15 cellular contexts compared by ENCODE assay signal in genomic region chr5:72154076-72154756, GRCh38. TPM values are rescaled to one million over a fixed set of nuclear protein-coding genes. Genes with fewer than 3 reads are reported as not detected.
A peak's percentile ranks its signal among the peaks of the same experiment; 100 is the strongest.
DNase-seq lines count a peak whose midpoint lies in the region; ATAC-seq and TF ChIP-seq lines count a peak whose summit lies in the region.
"Had no signal": no experiment of that assay in that cellular context is flagged by ENCODE, and none has a peak within 500 bp of the region (broad histone marks: within the 10 kb centered on the region; RNA-seq: fewer than 3 reads in every experiment).

No MANE protein-coding gene starts in this region.

- no peak overlapping the region for H3K27ac ChIP-seq in liver (ENCODE audit: low read depth in 1 of 2, low read length in 2 of 2)
- peak overlapping the region; percentile 82 to 87 for H3K27ac ChIP-seq in tibial artery

- H3K9me3 ChIP-seq in liver (ENCODE audit: control insufficient read depth in 4 of 4, low read length in 3 of 4), result no peaks in the 10 kb centered on the region
- no peaks in the 10 kb centered on the region for H3K9me3 ChIP-seq in tibial artery

- TF ChIP-seq RAD21 in liver (IDR thresholded peaks at IDR 0.05), result no peak

- TF ChIP-seq CTCF in chondrocyte (IDR thresholded peaks at IDR 0.05) (no peak), liver (IDR thresholded peaks at IDR 0.05; ENCODE audit: low read depth, low read length, missing input control) (no peak), tibial artery (IDR thresholded peaks at IDR 0.05) (no peak), CD14-positive monocyte (IDR thresholded peaks at IDR 0.05) (no peak)

- ATAC-seq in GM19467 (IDR thresholded peaks at IDR 0.05; ENCODE audit: unreplicated experiment), result no peak
- ATAC-seq: WTC11 had no signal

- 71% methylated on average over 5 of the region's 5 CpGs for WGBS in liver

- no peaks in the 10 kb centered on the region for H3K27me3 Mint-ChIP-seq in chondrocyte (ENCODE audit: low read depth)
- H3K27me3 Mint-ChIP-seq in CD14-positive monocyte (ENCODE audit: low read depth in 3 of 3), result peaks cover 2 to 12% (median 6%) of the 10 kb centered on the region in 3 donors

- H3K4me1 Mint-ChIP-seq in chondrocyte (ENCODE audit: low read depth) (peaks cover 89% of the 10 kb centered on the region), CD14-positive monocyte (no peaks in the 10 kb centered on the region)
- H3K4me1 Mint-ChIP-seq: activated naive CD4-positive, alpha-beta T cell treated with anti-CD3 and anti-CD28 coated beads, Interleukin-2, amount 10 ng/mL, durations not matched to agents 7 days and 5 days; CD4-positive, alpha-beta memory T cell had no signal

- H3K27ac Mint-ChIP-seq in chondrocyte (ENCODE audit: unreplicated experiment) (peak overlapping the region; percentile 82), CD14-positive monocyte (no peak overlapping the region)
- H3K27ac Mint-ChIP-seq: activated naive CD4-positive, alpha-beta T cell treated with anti-CD3 and anti-CD28 coated beads, Interleukin-2, amount 10 ng/mL, durations not matched to agents 7 days and 5 days had no signal

- H3K36me3 Mint-ChIP-seq in chondrocyte (ENCODE audit: low read depth), result peaks cover 37% of the 10 kb centered on the region
- no peaks in the 10 kb centered on the region for H3K36me3 Mint-ChIP-seq in CD14-positive monocyte
- H3K36me3 Mint-ChIP-seq: activated naive CD4-positive, alpha-beta T cell treated with anti-CD3 and anti-CD28 coated beads, Interleukin-2, amount 10 ng/mL, durations not matched to agents 7 days and 5 days; CD4-positive, alpha-beta memory T cell; WTC11 had no signal

- H3K4me3 Mint-ChIP-seq in chondrocyte (ENCODE audit: unreplicated experiment), result no peak overlapping the region
- no peak overlapping the region for H3K4me3 Mint-ChIP-seq in CD14-positive monocyte
- H3K4me3 Mint-ChIP-seq: activated naive CD4-positive, alpha-beta T cell treated with anti-CD3 and anti-CD28 coated beads, Interleukin-2, amount 10 ng/mL, durations not matched to agents 7 days and 5 days; CD4-positive, alpha-beta memory T cell; H9; WTC11 had no signal

- no peaks in the 10 kb centered on the region for H3K9me3 Mint-ChIP-seq in chondrocyte (ENCODE audit: low read depth)
- no peaks in the 10 kb centered on the region for H3K9me3 Mint-ChIP-seq in CD14-positive monocyte
- H3K9me3 Mint-ChIP-seq: activated naive CD4-positive, alpha-beta T cell treated with anti-CD3 and anti-CD28 coated beads, Interleukin-2, amount 10 ng/mL, durations not matched to agents 7 days and 5 days; CD4-positive, alpha-beta memory T cell; H9; WTC11 had no signal

- H3K27me3 ChIP-seq in liver (ENCODE audit: control insufficient read depth in 4 of 4, insufficient read depth in 4 of 4, low read length in 3 of 4) (no peaks in the 10 kb centered on the region), tibial artery (no peaks in the 10 kb centered on the region)

- no peak overlapping the region for H3K9ac ChIP-seq in liver (ENCODE audit: low read depth in 1 of 2, low read length in 2 of 2)

- peak; percentile 12 for DNase-seq in NCI-H1694 treated with DMSO at 0.1 percent for 48 hours (lab: John Stamatoyannopoulos, UW)
- no peak for DNase-seq in NCI-H1694 (lab: John Stamatoyannopoulos, UW)
- DNase-seq in chondrocyte (ENCODE audit: low spot score), result no peak
- DNase-seq in tibial artery, result no peak
- DNase-seq in CD14-positive monocyte (ENCODE audit: low spot score), result no peak
- DNase-seq in activated CD4-positive, alpha-beta T cell treated with anti-CD3 and anti-CD28 coated beads, Interleukin-2, amount 50 U/mL, for 4 hours, result no peak
- DNase-seq: activated CD8-positive, alpha-beta memory T cell treated with anti-CD3 and anti-CD28 coated beads, Interleukin-2, amount 50 U/mL, for 4 hours; activated naive CD4-positive, alpha-beta T cell treated with anti-CD3 and anti-CD28 coated beads, Interleukin-2, amount 10 ng/mL, durations not matched to agents 7 days and 5 days; CD4-positive, alpha-beta memory T cell; glutamatergic neuron; H9; T-helper 1 cell had no signal

- intact Hi-C loops in tibial artery (cut with DNase I; ENCODE audit: low total_unique reads), result no loop called here
- intact Hi-C loops in CD14-positive monocyte (cut with micrococcal nuclease), result no loop called here

- H3K4me3 ChIP-seq in liver (ENCODE audit: low read depth in 1 of 3, low read length in 3 of 3), result no peak overlapping the region
- H3K4me3 ChIP-seq in tibial artery, result no peak overlapping the region

- no peaks in the 10 kb centered on the region for H3K4me1 ChIP-seq in liver (ENCODE audit: control insufficient read depth in 4 of 4, insufficient read depth in 4 of 4, low read length in 3 of 4)
- peaks cover 0 to 100% (median 69%) of the 10 kb centered on the region in 4 donors for H3K4me1 ChIP-seq in tibial artery

- H3K36me3 ChIP-seq in liver (ENCODE audit: control insufficient read depth in 4 of 4, insufficient read depth in 3 of 4, low read depth in 1 of 4, low read length in 3 of 4) (no peaks in the 10 kb centered on the region), tibial artery (no peaks in the 10 kb centered on the region)

TF ChIP-seq in liver, 16 proteins besides CTCF, POLR2A, EP300 and RAD21:
- TF ChIP-seq MAX (IDR thresholded peaks at IDR 0.05) (no peak), NR2F2 (IDR thresholded peaks at IDR 0.05) (peak; percentile 39), GABPA (IDR thresholded peaks at IDR 0.05 in 1 of 2, conservative IDR thresholded peaks at IDR 0.05 in 1 of 2) (no peak)

RNA-seq across cellular contexts. Expression of gene MAP1B, which starts 46.9 kb away (rescaled TPM):
- 316 to 411 TPM (median 409 TPM) in 3 replicates for total RNA-seq in chondrocyte
- 1 to 10 TPM in 1 of 2 donors, under 1 TPM in 1; 0.93 to 5.0 TPM for total RNA-seq in liver
- polyA plus RNA-seq in liver, result 1 to 10 TPM in 1 of 2 donors, under 1 TPM in 1; 0.58 to 3.2 TPM
- under 1 TPM in 1 of 2 donors, not detected in 1; 0.02 TPM for polyA plus RNA-seq in CD14-positive monocyte
- total RNA-seq: CD4-positive, alpha-beta memory T cell had no signal

Comparison
In these comparisons a context has a peak if more than half of its experiments do, and no peak if none do; other contexts are left out.
1. H3K27ac ChIP-seq: peak in tibial artery (2 of 2); none in liver (0 of 2).
2. RNA of gene MAP1B, which starts 46.9 kb away (total RNA-seq): 316 to 411 TPM in chondrocyte; 0.93 to 5.0 TPM in liver; every median in the first group is over 10 times any median in the second.